Comparison of ENCODE assay signal across 17 cellular contexts in genomic region chr10:122122493-122122892, GRCh38.
A peak's percentile ranks its signal among the peaks of the same experiment; 100 is the strongest.
DNase-seq lines count a peak whose midpoint lies in the region; ATAC-seq and TF ChIP-seq lines count a peak whose summit lies in the region.
"Had no signal": no experiment of that assay in that cellular context is flagged by ENCODE, and none has a peak within 500 bp of the region (broad histone marks: within the 10 kb centered on the region; RNA-seq: fewer than 3 reads in every experiment).

No MANE protein-coding gene starts in this region.

- no peak for TF ChIP-seq POLR2A in upper lobe of left lung (IDR thresholded peaks at IDR 0.05)

- CTCF ChIA-PET in HEK293 (lab: Yijun Ruan, JAX) = interaction anchor here (1.3 to 1.4 kb wide), 2 partner anchors 10 to 68 kb away, joined by 3 to 5 read pairs; no protein-coding TSS in a partner anchor
- CTCF ChIA-PET in activated CD8-positive, alpha-beta memory T cell treated with anti-CD3 and anti-CD28 coated beads, Interleukin-2, amount 10 ng/mL, durations not matched to agents 7 days and 5 days (lab: Charles Lee) = no interaction called here

- H3K9me3 Mint-ChIP-seq in activated CD8-positive, alpha-beta memory T cell treated with anti-CD3 and anti-CD28 coated beads, Interleukin-2, amount 10 ng/mL, durations not matched to agents 7 days and 5 days (ENCODE audit: low read depth) = no peaks in the 10 kb centered on the region

- no peak overlapping the region for H3K4me3 Mint-ChIP-seq in activated CD8-positive, alpha-beta memory T cell treated with anti-CD3 and anti-CD28 coated beads, Interleukin-2, amount 10 ng/mL, durations not matched to agents 7 days and 5 days

- no peaks in the 10 kb centered on the region for H3K36me3 ChIP-seq in HEK293 (ENCODE audit: control insufficient read depth in 2 of 2, insufficient read depth in 1 of 2, low read length in 2 of 2)
- peaks cover 4% of the 10 kb centered on the region for H3K36me3 ChIP-seq in RWPE2 (ENCODE audit: low read depth)
- H3K36me3 ChIP-seq in left lung = no peaks in the 10 kb centered on the region
- H3K36me3 ChIP-seq in upper lobe of left lung = no peaks in the 10 kb centered on the region
- H3K36me3 ChIP-seq in SJCRH30 = no peaks in the 10 kb centered on the region
- H3K36me3 ChIP-seq: SJSA1 had no signal

- H3K27ac ChIP-seq in HEK293 (ENCODE audit: extremely low read depth, low read depth, low read length) (no peak overlapping the region), RWPE2 (ENCODE audit: poor library complexity, severe bottlenecking) (peak overlapping the region; percentile 85), left lung (peak overlapping the region; percentile 30 to 47), upper lobe of left lung (peak overlapping the region; percentile 32 to 86 (median 79)), SJCRH30 (no peak overlapping the region)
- H3K27ac ChIP-seq: SJSA1 had no signal

- H3K27me3 ChIP-seq in RWPE2 (ENCODE audit: insufficient read depth, poor library complexity, severe bottlenecking) (no peaks in the 10 kb centered on the region), left lung (no peaks in the 10 kb centered on the region), upper lobe of left lung (no peaks in the 10 kb centered on the region), SJCRH30 (no peaks in the 10 kb centered on the region)
- H3K27me3 ChIP-seq: SJSA1 had no signal

- H3K4me1 Mint-ChIP-seq in activated CD8-positive, alpha-beta memory T cell treated with anti-CD3 and anti-CD28 coated beads, Interleukin-2, amount 10 ng/mL, durations not matched to agents 7 days and 5 days = no peaks in the 10 kb centered on the region

- intact Hi-C loops in left lung (cut with DNase I) = no loop called here

- DNase-seq in RWPE2 (ENCODE audit: low spot score) (no peak), left lung (no peak), upper lobe of left lung (no peak), HuH-7 (ENCODE audit: low spot score) (no peak), SJCRH30 (no peak)
- DNase-seq in activated CD8-positive, alpha-beta memory T cell treated with anti-CD3 and anti-CD28 coated beads, Interleukin-2, amount 10 ng/mL, durations not matched to agents 7 days and 5 days = no peak
- DNase-seq: ACHN, DND-41, HCEC 1CT, NCI-H1105, NCI-H2081 treated with DMSO at 0.1 percent for 48 hours, NCI-H446 treated with DMSO at 0.1 percent for 48 hours, NCI-H748 treated with DMSO at 0.1 percent for 48 hours, OCI-M1 had no signal

- H3K4me1 ChIP-seq in HEK293 (ENCODE audit: control insufficient read depth, insufficient read depth, low read length) = peaks cover 2% of the 10 kb centered on the region
- peaks cover 22% of the 10 kb centered on the region for H3K4me1 ChIP-seq in RWPE2 (ENCODE audit: insufficient read depth, poor library complexity, severe bottlenecking)
- H3K4me1 ChIP-seq in left lung = peaks cover 2 to 22% of the 10 kb centered on the region in 2 donors
- peaks cover 5 to 31% (median 23%) of the 10 kb centered on the region in 4 donors for H3K4me1 ChIP-seq in upper lobe of left lung
- H3K4me1 ChIP-seq in SJCRH30 = peaks cover 7% of the 10 kb centered on the region

- H3K27ac Mint-ChIP-seq in activated CD8-positive, alpha-beta memory T cell treated with anti-CD3 and anti-CD28 coated beads, Interleukin-2, amount 10 ng/mL, durations not matched to agents 7 days and 5 days = no peak overlapping the region

- 64 to 77% methylated on average over 8 of the region's 8 CpGs for WGBS in upper lobe of left lung, 2 donors

- H3K4me3 ChIP-seq in HEK293 (ENCODE audit: low read depth, low read length) = no peak overlapping the region
- H3K4me3 ChIP-seq in RWPE2 (ENCODE audit: severe bottlenecking) = no peak overlapping the region
- no peak overlapping the region for H3K4me3 ChIP-seq in left lung
- H3K4me3 ChIP-seq in upper lobe of left lung = no peak overlapping the region
- no peak overlapping the region for H3K4me3 ChIP-seq in SJCRH30
- H3K4me3 ChIP-seq: K562, SJSA1 had no signal

- ATAC-seq in RWPE2 (ENCODE audit: low read depth) (no peak), left lung (peak; percentile 3), upper lobe of left lung (ENCODE audit: low FRiP score in 2 of 2) (no peak)
- no peak for ATAC-seq in activated CD8-positive, alpha-beta memory T cell treated with anti-CD3 and anti-CD28 coated beads, Interleukin-2, amount 10 ng/mL, durations not matched to agents 7 days and 5 days
- ATAC-seq: K562 had no signal

- TF ChIP-seq CTCF in HEK293 (tag by site-specific recombination; IDR thresholded peaks at IDR 0.05) (no peak), RWPE2 (IDR thresholded peaks at IDR 0.05; ENCODE audit: poor library complexity, severe bottlenecking) (no peak), left lung (IDR thresholded peaks at IDR 0.05) (no peak), upper lobe of left lung (IDR thresholded peaks at IDR 0.05) (no peak)

- no peaks in the 10 kb centered on the region for H3K9me3 ChIP-seq in HEK293 (ENCODE audit: control insufficient read depth, insufficient read depth, low read depth, low read length)
- H3K9me3 ChIP-seq in RWPE2 (ENCODE audit: severe bottlenecking) = no peaks in the 10 kb centered on the region
- no peaks in the 10 kb centered on the region for H3K9me3 ChIP-seq in left lung
- H3K9me3 ChIP-seq in upper lobe of left lung = no peaks in the 10 kb centered on the region
- no peaks in the 10 kb centered on the region for H3K9me3 ChIP-seq in SJCRH30 (replicated peaks)
- H3K9me3 ChIP-seq: SJSA1 had no signal

- no peak for TF ChIP-seq EP300 in upper lobe of left lung (IDR thresholded peaks at IDR 0.05)

- no peaks in the 10 kb centered on the region for H3K36me3 Mint-ChIP-seq in activated CD8-positive, alpha-beta memory T cell treated with anti-CD3 and anti-CD28 coated beads, Interleukin-2, amount 10 ng/mL, durations not matched to agents 7 days and 5 days

- POLR2A ChIA-PET in HEK293 (lab: Yijun Ruan, JAX) = interaction anchor here (0.6 to 0.7 kb wide), 2 partner anchors 16 to 145 kb away, joined by 3 read pairs; no protein-coding TSS in a partner anchor

- H3K27me3 Mint-ChIP-seq in activated CD8-positive, alpha-beta memory T cell treated with anti-CD3 and anti-CD28 coated beads, Interleukin-2, amount 10 ng/mL, durations not matched to agents 7 days and 5 days = no peaks in the 10 kb centered on the region

TF ChIP-seq in HEK293, 187 proteins besides CTCF, POLR2A, EP300 and RAD21:
- TF ChIP-seq ZFP69B (tag by site-specific recombination; IDR thresholded peaks at IDR 0.05) (peak; percentile 83), ZNF37A (tag by site-specific recombination; IDR thresholded peaks at IDR 0.05) (no peak)
- TF ChIP-seq, protein P1, sequence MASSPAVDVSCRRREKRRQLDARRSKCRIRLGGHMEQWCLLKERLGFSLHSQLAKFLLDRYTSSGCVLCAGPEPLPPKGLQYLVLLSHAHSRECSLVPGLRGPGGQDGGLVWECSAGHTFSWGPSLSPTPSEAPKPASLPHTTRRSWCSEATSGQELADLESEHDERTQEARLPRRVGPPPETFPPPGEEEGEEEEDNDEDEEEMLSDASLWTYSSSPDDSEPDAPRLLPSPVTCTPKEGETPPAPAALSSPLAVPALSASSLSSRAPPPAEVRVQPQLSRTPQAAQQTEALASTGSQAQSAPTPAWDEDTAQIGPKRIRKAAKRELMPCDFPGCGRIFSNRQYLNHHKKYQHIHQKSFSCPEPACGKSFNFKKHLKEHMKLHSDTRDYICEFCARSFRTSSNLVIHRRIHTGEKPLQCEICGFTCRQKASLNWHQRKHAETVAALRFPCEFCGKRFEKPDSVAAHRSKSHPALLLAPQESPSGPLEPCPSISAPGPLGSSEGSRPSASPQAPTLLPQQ (tag by site-specific recombination; IDR thresholded peaks at IDR 0.05) = peak; percentile 83

Comparison
In these comparisons a context has a peak if more than half of its experiments do, and no peak if none do; other contexts are left out.
1. H3K27ac ChIP-seq: peak in RWPE2 (single experiment), left lung (2 of 2) and upper lobe of left lung (4 of 4); none in HEK293 (single experiment) and SJCRH30 (single experiment).